Comparison of ENCODE assay signal across 10 cellular contexts in genomic region chr1:63073530-63074306, GRCh38.
DNase-seq lines count a peak whose midpoint lies in the region; ATAC-seq and TF ChIP-seq lines count a peak whose summit lies in the region.
"Had no signal": no experiment of that assay in that cellular context is flagged by ENCODE, and none has a peak within 500 bp of the region (broad histone marks: within the 10 kb centered on the region; RNA-seq: fewer than 3 reads in every experiment).

No MANE protein-coding gene starts in this region.

- no peaks in the 10 kb centered on the region for H3K4me1 ChIP-seq in upper lobe of right lung
- H3K4me1 ChIP-seq: Caco-2 had no signal

- intact Hi-C loops in Right ventricle myocardium superior (cut with DNase I) (no loop called here), left cardiac atrium (cut with DNase I) (no loop called here), upper lobe of right lung (cut with DNase I) (no loop called here)

- peak; percentile 44 for TF ChIP-seq CTCF in choroid plexus epithelial cell (conservative IDR thresholded peaks at IDR 0.05; ENCODE audit: low read depth, low read length)
- TF ChIP-seq CTCF in upper lobe of right lung (IDR thresholded peaks at IDR 0.05), result no peak

- no peak overlapping the region for H3K27ac ChIP-seq in upper lobe of right lung

- H3K4me3 ChIP-seq in choroid plexus epithelial cell (ENCODE audit: low read depth, low read length), result no peak overlapping the region
- H3K4me3 ChIP-seq in upper lobe of right lung, result no peak overlapping the region

- H3K27me3 ChIP-seq in upper lobe of right lung, result peaks cover 33% of the 10 kb centered on the region

- no peak for DNase-seq in Right ventricle myocardium superior
- DNase-seq in left cardiac atrium, result no peak
- DNase-seq in choroid plexus epithelial cell (ENCODE audit: low read depth), result peak; percentile 13
- peak; percentile 70 for DNase-seq in left kidney (ENCODE audit: low read depth, low spot score)
- DNase-seq in upper lobe of right lung, result no peak
- no peak for DNase-seq in NCI-H2196 treated with DMSO at 0.1 percent for 48 hours (lab: John Stamatoyannopoulos, UW; ENCODE audit: unreplicated experiment)
- DNase-seq in activated CD4-positive, CD25-positive, alpha-beta regulatory T cell treated with anti-CD3 and anti-CD28 coated beads, Interleukin-2, amount 50 U/mL, for 72 hours, result no peak
- DNase-seq in NCI-H345 treated with DMSO at 0.1 percent for 48 hours (lab: John Stamatoyannopoulos, UW; ENCODE audit: unreplicated experiment), result no peak
- DNase-seq: activated gamma-delta T cell treated with Interleukin-2 at 50 U/mL for 16 hours had no signal

- H3K9me3 ChIP-seq in upper lobe of right lung, result no peaks in the 10 kb centered on the region
- H3K9me3 ChIP-seq: Caco-2 had no signal

- H3K36me3 ChIP-seq in upper lobe of right lung, result no peaks in the 10 kb centered on the region

- ATAC-seq in Right ventricle myocardium superior (ENCODE audit: poor library complexity), result peak; percentile 41
- ATAC-seq in left cardiac atrium, result no peak
- peak; percentile 10 for ATAC-seq in upper lobe of right lung

Comparison
In these comparisons a context has a peak if more than half of its experiments do, and no peak if none do; other contexts are left out.
1. ATAC-seq: peak in Right ventricle myocardium superior (single experiment) and upper lobe of right lung (single experiment); none in left cardiac atrium (0 of 2).
2. DNase-seq: peak in choroid plexus epithelial cell (single experiment) and left kidney (single experiment); none in Right ventricle myocardium superior (single experiment), left cardiac atrium (single experiment), upper lobe of right lung (single experiment), NCI-H2196 treated with DMSO at 0.1 percent for 48 hours (single experiment), activated CD4-positive, CD25-positive, alpha-beta regulatory T cell treated with anti-CD3 and anti-CD28 coated beads, Interleukin-2, amount 50 U/mL, for 72 hours (single experiment) and NCI-H345 treated with DMSO at 0.1 percent for 48 hours (single experiment).